Comparison of ENCODE assay signal across 24 cellular contexts in the genomic region with DNA sequence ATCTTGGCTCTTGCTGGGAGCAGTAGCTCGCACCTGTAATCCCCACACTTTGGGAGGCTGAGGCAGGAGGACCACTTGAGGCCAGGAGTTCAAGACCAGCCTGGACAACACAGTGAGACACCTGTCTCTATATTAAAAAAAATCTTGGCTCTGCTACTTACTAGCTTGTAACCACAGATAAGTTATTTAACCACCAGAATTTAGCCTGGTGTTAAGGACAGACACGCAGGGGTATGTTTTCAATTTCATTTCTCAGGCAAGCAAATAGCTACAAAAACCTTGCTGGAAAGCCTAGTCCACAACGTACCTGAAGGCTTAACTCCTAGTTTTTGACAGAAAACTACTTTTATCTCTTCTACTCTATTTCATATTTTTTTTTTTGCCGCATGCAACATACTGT. TPM values are rescaled to one million over a fixed set of nuclear protein-coding genes. Genes with fewer than 3 reads are reported as not detected.
A peak's percentile ranks its signal among the peaks of the same experiment; 100 is the strongest.
DNase-seq lines count a peak whose midpoint lies in the region; ATAC-seq and TF ChIP-seq lines count a peak whose summit lies in the region.
"Had no signal": no experiment of that assay in that cellular context is flagged by ENCODE, and none has a peak within 500 bp of the region (broad histone marks: within the 10 kb centered on the region; RNA-seq: fewer than 3 reads in every experiment).

No MANE protein-coding gene starts in this region.

- no peaks in the 10 kb centered on the region for H3K9me3 Mint-ChIP-seq in CD14-positive monocyte
- H3K9me3 Mint-ChIP-seq: activated CD4-positive, alpha-beta memory T cell treated with anti-CD3 and anti-CD28 coated beads, Interleukin-2, amount 10 ng/mL, durations not matched to agents 7 days and 5 days; activated naive CD8-positive, alpha-beta T cell treated with anti-CD3 and anti-CD28 coated beads, Interleukin-2, amount 10 ng/mL, durations not matched to agents 7 days and 5 days; WTC11 had no signal

- DNase-seq in GM12865 (ENCODE audit: low read depth) (peak; percentile 52), C1 segment of cervical spinal cord (lab: John Stamatoyannopoulos, UW) (no peak), CD14-positive monocyte (ENCODE audit: low spot score) (no peak)
- DNase-seq in effector CD4-positive, alpha-beta T cell, result no peak
- DNase-seq: activated CD4-positive, alpha-beta memory T cell treated with anti-CD3 and anti-CD28 coated beads, Interleukin-2, amount 10 ng/mL, durations not matched to agents 7 days and 5 days; activated naive CD8-positive, alpha-beta T cell treated with anti-CD3 and anti-CD28 coated beads, Interleukin-2, amount 10 ng/mL, durations not matched to agents 7 days and 5 days; dermis blood vessel endothelial cell; DMS 273 treated with DMSO at 0.1 percent for 48 hours; KG1; NCI-H1092 treated with DMSO at 0.1 percent for 48 hours; NCI-H69; PC-9; sigmoid colon; stomach; T-helper 2 cell; upper lobe of right lung had no signal

- H3K4me3 ChIP-seq in GM12865 (ENCODE audit: low read depth, low read length), result no peak overlapping the region
- H3K4me3 ChIP-seq: breast epithelium, PC-9, sigmoid colon, SJSA1, stomach, upper lobe of right lung had no signal

- peaks cover 21% of the 10 kb centered on the region for H3K4me1 Mint-ChIP-seq in CD14-positive monocyte
- H3K4me1 Mint-ChIP-seq: WTC11 had no signal

- ATAC-seq in GM19324 (IDR thresholded peaks at IDR 0.05; ENCODE audit: low FRiP score, unreplicated experiment), result peak; percentile 43
- ATAC-seq in HG02678 (IDR thresholded peaks at IDR 0.05; ENCODE audit: unreplicated experiment), result peak; percentile 86
- ATAC-seq in HG03175 (IDR thresholded peaks at IDR 0.05; ENCODE audit: unreplicated experiment), result peak; percentile 83
- no peak for ATAC-seq in HG03520 (IDR thresholded peaks at IDR 0.05; ENCODE audit: unreplicated experiment)
- ATAC-seq: esophagus mucosa, upper lobe of right lung, WTC11 had no signal

- TF ChIP-seq CTCF in GM12865 (IDR thresholded peaks at IDR 0.05; ENCODE audit: insufficient read depth, low read depth, low read length, missing control alignments) (no peak), CD14-positive monocyte (IDR thresholded peaks at IDR 0.05) (no peak)

- peaks cover 35 to 43% of the 10 kb centered on the region in 2 donors for H3K36me3 Mint-ChIP-seq in CD14-positive monocyte
- H3K36me3 Mint-ChIP-seq: WTC11 had no signal

- H3K4me3 Mint-ChIP-seq in CD14-positive monocyte, result no peak overlapping the region
- H3K4me3 Mint-ChIP-seq: activated CD4-positive, alpha-beta memory T cell treated with anti-CD3 and anti-CD28 coated beads, Interleukin-2, amount 10 ng/mL, durations not matched to agents 7 days and 5 days; activated naive CD8-positive, alpha-beta T cell treated with anti-CD3 and anti-CD28 coated beads, Interleukin-2, amount 10 ng/mL, durations not matched to agents 7 days and 5 days; WTC11 had no signal

- intact Hi-C loops in CD14-positive monocyte (cut with micrococcal nuclease), result no loop called here

- no peak overlapping the region for H3K27ac Mint-ChIP-seq in CD14-positive monocyte
- H3K27ac Mint-ChIP-seq: activated CD4-positive, alpha-beta memory T cell treated with anti-CD3 and anti-CD28 coated beads, Interleukin-2, amount 10 ng/mL, durations not matched to agents 7 days and 5 days; activated naive CD8-positive, alpha-beta T cell treated with anti-CD3 and anti-CD28 coated beads, Interleukin-2, amount 10 ng/mL, durations not matched to agents 7 days and 5 days; WTC11 had no signal

- no peaks in the 10 kb centered on the region for H3K27me3 Mint-ChIP-seq in CD14-positive monocyte (ENCODE audit: low read depth in 3 of 3)
- H3K27me3 Mint-ChIP-seq: activated CD4-positive, alpha-beta memory T cell treated with anti-CD3 and anti-CD28 coated beads, Interleukin-2, amount 10 ng/mL, durations not matched to agents 7 days and 5 days; activated naive CD8-positive, alpha-beta T cell treated with anti-CD3 and anti-CD28 coated beads, Interleukin-2, amount 10 ng/mL, durations not matched to agents 7 days and 5 days had no signal

RNA-seq across cellular contexts. Expression of a gene that starts 24.8 kb away (rescaled TPM):
- not detected for polyA plus RNA-seq in CD14-positive monocyte
